In the genomic region with DNA sequence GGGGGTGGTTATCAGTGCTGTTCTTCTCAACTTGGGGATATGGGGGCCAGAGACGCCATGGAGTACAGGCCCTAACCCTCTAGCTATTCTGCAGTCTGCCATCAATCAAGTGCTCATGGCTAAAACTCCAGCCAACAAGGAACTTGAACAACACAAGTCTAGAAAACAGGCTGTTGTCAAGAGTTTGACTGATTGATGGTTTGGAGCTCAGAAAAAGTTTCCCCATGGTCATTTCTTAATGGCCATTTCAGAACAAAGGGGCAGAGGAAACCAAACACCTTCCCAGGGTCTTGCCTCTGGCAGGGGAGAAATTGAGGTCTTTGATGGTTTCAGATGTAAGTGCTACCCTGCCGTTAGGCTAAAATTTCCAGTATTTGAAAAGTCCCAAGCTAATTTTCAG, we compare ENCODE assay signal across 2 cellular contexts.
A peak's percentile ranks its signal among the peaks of the same experiment; 100 is the strongest.
TF ChIP-seq lines count a peak whose summit lies in the region.

No MANE protein-coding gene starts in this region.

TF ChIP-seq in HEK293T, 16 proteins besides CTCF, POLR2A, EP300 and RAD21:
- TF ChIP-seq PKNOX1 (IDR thresholded peaks at IDR 0.05) (peak; percentile 65), CTBP1 (IDR thresholded peaks at IDR 0.05; ENCODE audit: borderline replicate concordance) (no peak)
TF ChIP-seq in HEK293T: peak in this region for 1.

TF ChIP-seq in K562, 482 proteins besides CTCF, POLR2A, EP300 and RAD21:
- TF ChIP-seq PBX2 (CRISPR knock-in tag; IDR thresholded peaks at IDR 0.05; ENCODE audit: low read depth) (no peak), PBX2 (tag; conservative IDR thresholded peaks at IDR 0.05; ENCODE audit: low read depth) (peak; percentile 78), MTA3 (IDR thresholded peaks at IDR 0.05; ENCODE audit: borderline replicate concordance) (no peak), BHLHE40 (IDR thresholded peaks at IDR 0.05; ENCODE audit: low read length) (no peak), MEIS2 (IDR thresholded peaks at IDR 0.05; ENCODE audit: partially characterized antibody) (peak; percentile 54)
